ENCODE assay signal across 9 cellular contexts in genomic region chr14:106436310-106436905, GRCh38.
DNase-seq lines count a peak whose midpoint lies in the region; ATAC-seq and TF ChIP-seq lines count a peak whose summit lies in the region.
"Had no signal": no experiment of that assay in that cellular context is flagged by ENCODE, and none has a peak within 500 bp of the region (broad histone marks: within the 10 kb centered on the region; RNA-seq: fewer than 3 reads in every experiment).

No MANE protein-coding gene starts in this region.

- no peaks in the 10 kb centered on the region for H3K4me1 Mint-ChIP-seq in CD8-positive, alpha-beta T cell (ENCODE audit: low read depth)
- no peaks in the 10 kb centered on the region for H3K4me1 Mint-ChIP-seq in WTC11
- no peaks in the 10 kb centered on the region for H3K4me1 Mint-ChIP-seq in effector memory CD8-positive, alpha-beta T cell (ENCODE audit: low read depth in 2 of 2)

- CTCF ChIA-PET in CD8-positive, alpha-beta T cell (lab: Charles Lee), result no interaction called here
- CTCF ChIA-PET in WTC11 (lab: Charles Lee), result no interaction called here

- H3K36me3 Mint-ChIP-seq in CD8-positive, alpha-beta T cell, result no peaks in the 10 kb centered on the region
- H3K36me3 Mint-ChIP-seq in WTC11, result peaks cover 78% of the 10 kb centered on the region
- no peaks in the 10 kb centered on the region for H3K36me3 Mint-ChIP-seq in effector memory CD8-positive, alpha-beta T cell (ENCODE audit: insufficient read depth)

- H3K4me1 ChIP-seq in CD8-positive, alpha-beta T cell (ENCODE audit: insufficient read depth, low read length), result no peaks in the 10 kb centered on the region

- TF ChIP-seq CTCF in CD8-positive, alpha-beta T cell (IDR thresholded peaks at IDR 0.05), result no peak
- 0 out of 2 replicates have a peak, but pooled peaks have one; percentile 25 for TF ChIP-seq CTCF in WTC11 (IDR thresholded peaks at IDR 0.05)

- no peak overlapping the region for H3K27ac ChIP-seq in CD8-positive, alpha-beta T cell (ENCODE audit: low read depth, low read length)
- H3K27ac ChIP-seq: thoracic aorta had no signal

- H3K4me3 Mint-ChIP-seq in CD8-positive, alpha-beta T cell, result no peak overlapping the region
- H3K4me3 Mint-ChIP-seq in WTC11, result no peak overlapping the region
- H3K4me3 Mint-ChIP-seq in effector memory CD8-positive, alpha-beta T cell, result no peak overlapping the region

- H3K27me3 ChIP-seq in CD8-positive, alpha-beta T cell (ENCODE audit: insufficient read depth, low read length), result peaks cover 4% of the 10 kb centered on the region

- H3K27ac Mint-ChIP-seq in CD8-positive, alpha-beta T cell, result no peak overlapping the region
- H3K27ac Mint-ChIP-seq in WTC11, result no peak overlapping the region
- H3K27ac Mint-ChIP-seq in effector memory CD8-positive, alpha-beta T cell, result no peak overlapping the region

- no peaks in the 10 kb centered on the region for H3K9me3 Mint-ChIP-seq in CD8-positive, alpha-beta T cell
- H3K9me3 Mint-ChIP-seq in WTC11, result peaks cover 82% of the 10 kb centered on the region
- no peaks in the 10 kb centered on the region for H3K9me3 Mint-ChIP-seq in effector memory CD8-positive, alpha-beta T cell

- H3K4me3 ChIP-seq in CD8-positive, alpha-beta T cell (ENCODE audit: low read depth, low read length), result no peak overlapping the region
- H3K4me3 ChIP-seq: thoracic aorta had no signal

- POLR2A ChIA-PET in CD8-positive, alpha-beta T cell (lab: Charles Lee), result no interaction called here
- POLR2A ChIA-PET in WTC11 (lab: Charles Lee), result no interaction called here

- no peaks in the 10 kb centered on the region for H3K36me3 ChIP-seq in CD8-positive, alpha-beta T cell (ENCODE audit: insufficient read depth, low read length)
- H3K36me3 ChIP-seq: thoracic aorta had no signal

- intact Hi-C loops in CD8-positive, alpha-beta T cell (cut with DNase I, micrococcal nuclease), result no loop called here

- ATAC-seq in CD8-positive, alpha-beta T cell, result no peak
- no peak for ATAC-seq in WTC11
- ATAC-seq in effector memory CD8-positive, alpha-beta T cell (replicated peaks), result peak; percentile 50
- ATAC-seq in HG03139 (IDR thresholded peaks at IDR 0.05; ENCODE audit: unreplicated experiment), result no peak

- peak in 6 of 7 experiments; percentile 34 to 86 (median 68) for DNase-seq in CD8-positive, alpha-beta T cell
- DNase-seq in LoVo (ENCODE audit: low spot score) (peak; percentile 56), WTC11 (ENCODE audit: low spot score) (peak; percentile 20), DMS79 (lab: John Stamatoyannopoulos, UW) (no peak), cerebellum (ENCODE audit: low spot score) (no peak)
- peak in 2 of 3 experiments; percentile 60 to 61 for DNase-seq in effector memory CD8-positive, alpha-beta T cell
- DNase-seq in stimulated activated CD4-positive, alpha-beta T cell treated with anti-CD3 and anti-CD28 coated beads, Interleukin-4, amount 100 ng/mL, for 24 hours, result peak; percentile 79

- no peaks in the 10 kb centered on the region for H3K9me3 ChIP-seq in CD8-positive, alpha-beta T cell (ENCODE audit: low read length)
- H3K9me3 ChIP-seq: thoracic aorta had no signal

- no peaks in the 10 kb centered on the region for H3K27me3 Mint-ChIP-seq in CD8-positive, alpha-beta T cell (ENCODE audit: low read depth)
- H3K27me3 Mint-ChIP-seq in WTC11 (ENCODE audit: low read depth), result peaks cover 5% of the 10 kb centered on the region
- H3K27me3 Mint-ChIP-seq in effector memory CD8-positive, alpha-beta T cell, result peaks cover 0 to 35% of the 10 kb centered on the region in 2 donors

TF ChIP-seq in WTC11, 78 proteins besides CTCF, POLR2A, EP300 and RAD21:
- TF ChIP-seq PREB (CRISPR knock-in tag; IDR thresholded peaks at IDR 0.05; ENCODE audit: borderline replicate concordance), result no peak
- no peak for TF ChIP-seq RORB (CRISPR knock-in tag; IDR thresholded peaks at IDR 0.05)
- no peak for TF ChIP-seq SMAD4 (CRISPR knock-in tag; IDR thresholded peaks at IDR 0.05)
- TF ChIP-seq USF2 (CRISPR knock-in tag; IDR thresholded peaks at IDR 0.05), result no peak
- no peak for TF ChIP-seq RELA (CRISPR knock-in tag; IDR thresholded peaks at IDR 0.05; ENCODE audit: borderline replicate concordance)
- no peak for TF ChIP-seq CBFB (CRISPR knock-in tag; IDR thresholded peaks at IDR 0.05; ENCODE audit: low read depth)
TF ChIP-seq in WTC11: peak in this region for 0.

Comparison
In these comparisons a context has a peak if more than half of its experiments do, and no peak if none do; other contexts are left out.
1. DNase-seq: peak in CD8-positive, alpha-beta T cell (6 of 7), LoVo (single experiment), WTC11 (single experiment), effector memory CD8-positive, alpha-beta T cell (2 of 3) and stimulated activated CD4-positive, alpha-beta T cell treated with anti-CD3 and anti-CD28 coated beads, Interleukin-4, amount 100 ng/mL, for 24 hours (single experiment); none in DMS79 (single experiment) and cerebellum (single experiment).